In the genomic region with DNA sequence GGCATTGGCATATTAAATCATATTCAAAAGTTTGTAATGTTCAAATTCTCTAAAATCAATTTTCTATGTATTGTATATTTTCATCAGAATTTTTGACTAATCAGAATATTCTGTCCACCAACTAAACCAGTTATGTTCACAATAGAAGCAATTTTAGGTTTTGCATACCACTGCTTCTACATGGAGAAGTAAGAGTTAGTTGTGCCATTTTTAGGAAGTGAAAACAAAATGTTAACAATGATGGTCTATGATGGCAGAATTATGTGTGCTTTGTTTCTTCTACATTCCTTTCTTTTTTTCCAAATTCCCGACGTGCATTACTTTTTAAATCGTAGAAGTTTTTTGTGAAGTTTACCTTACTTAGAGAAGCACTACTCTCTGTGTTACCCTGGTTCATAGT, we compare ENCODE assay signal across 31 cellular contexts. TPM values are rescaled to one million over a fixed set of nuclear protein-coding genes. Genes with fewer than 3 reads are reported as not detected.
"Had no signal": no experiment of that assay in that cellular context is flagged by ENCODE, and none has a peak within 500 bp of the region (broad histone marks: within the 10 kb centered on the region; RNA-seq: fewer than 3 reads in every experiment).

No MANE protein-coding gene starts in this region.

- H3K36me3 Mint-ChIP-seq: activated naive CD4-positive, alpha-beta T cell treated with anti-CD3 and anti-CD28 coated beads, Interleukin-2, amount 50 U/mL, for 72 hours; naive B cell had no signal

- H3K4me3 ChIP-seq: esophagus muscularis mucosa, pancreas, prostate gland, skin epidermis, thoracic aorta, vagina had no signal

- ATAC-seq: activated naive CD4-positive, alpha-beta T cell treated with anti-CD3 and anti-CD28 coated beads, Interleukin-2, amount 50 U/mL, for 72 hours; activated T-cell treated with anti-CD3 and anti-CD28 coated beads, Interleukin-2, amount 50 U/mL, for 72 hours; foreskin keratinocyte; left ventricle myocardium superior; pancreas; sciatic nerve; stimulated activated naive CD8-positive, alpha-beta T cell treated with anti-CD3 and anti-CD28 coated beads, Interleukin-15, Interleukin-2, amounts not matched to agents 100 U/mL and 50 U/mL, for 24 hours had no signal

- H3K27ac ChIP-seq: esophagus muscularis mucosa, foreskin keratinocyte, pancreas, prostate gland, skin epidermis, thoracic aorta, vagina, VCaP had no signal

- H3K27me3 Mint-ChIP-seq: type B pancreatic cell had no signal

- H3K9me3 ChIP-seq: pancreas, prostate gland, thoracic aorta, vagina had no signal

- H3K9me3 Mint-ChIP-seq: activated naive CD4-positive, alpha-beta T cell treated with anti-CD3 and anti-CD28 coated beads, Interleukin-2, amount 50 U/mL, for 72 hours; activated T-cell treated with anti-CD3 and anti-CD28 coated beads, Interleukin-2, amount 50 U/mL, for 72 hours; central memory CD8-positive, alpha-beta T cell had no signal

- H3K36me3 ChIP-seq: pancreas, prostate gland, thoracic aorta had no signal

- H3K4me3 Mint-ChIP-seq: activated T-cell treated with anti-CD3 and anti-CD28 coated beads, Interleukin-2, amount 50 U/mL, for 72 hours; central memory CD8-positive, alpha-beta T cell; naive B cell; nephron progenitor cell; type B pancreatic cell had no signal

- H3K27ac Mint-ChIP-seq: activated naive CD4-positive, alpha-beta T cell treated with anti-CD3 and anti-CD28 coated beads, Interleukin-2, amount 50 U/mL, for 72 hours; activated T-cell treated with anti-CD3 and anti-CD28 coated beads, Interleukin-2, amount 50 U/mL, for 72 hours; nephron progenitor cell; type B pancreatic cell had no signal

- DNase-seq: activated CD4-positive, alpha-beta T cell treated with anti-CD3 and anti-CD28 coated beads for 4 hours; activated CD4-positive, alpha-beta T cell treated with anti-CD3 and anti-CD28 coated beads, Interleukin-2, amount 50 U/mL, for 4 hours; activated naive CD4-positive, alpha-beta T cell; activated T-cell treated with anti-CD3 and anti-CD28 coated beads for 4 hours; activated T-cell treated with anti-CD3 and anti-CD28 coated beads, Interleukin-2, amount 50 U/mL, for 72 hours; dermis blood vessel endothelial cell; effector CD4-positive, alpha-beta T cell; foreskin keratinocyte; islet precursor cell; left ventricle myocardium superior; naive B cell; nephron progenitor cell; pancreas; retina; stimulated activated CD4-positive, alpha-beta T cell treated with anti-CD3 and anti-CD28 coated beads, Interleukin-12 subunit alpha, Interleukin-12 subunit beta, amount 100 ng/mL, for 4 hours; stimulated activated CD4-positive, alpha-beta T cell treated with anti-CD3 and anti-CD28 coated beads, Interleukin-4, amount 100 ng/mL, for 1 hour; stimulated activated naive CD8-positive, alpha-beta T cell treated with anti-CD3 and anti-CD28 coated beads, Interleukin-15, Interleukin-2, amounts not matched to agents 100 U/mL and 50 U/mL, for 24 hours had no signal

- H3K4me1 ChIP-seq: esophagus muscularis mucosa, pancreas, prostate gland, vagina had no signal

- H3K27me3 ChIP-seq: esophagus muscularis mucosa, foreskin keratinocyte, pancreas, vagina had no signal

- H3K4me1 Mint-ChIP-seq: central memory CD8-positive, alpha-beta T cell had no signal

RNA-seq across cellular contexts. Expression of gene ABHD12B, which starts 29.5 kb away (rescaled TPM):
- total RNA-seq: activated naive CD4-positive, alpha-beta T cell treated with anti-CD3 and anti-CD28 coated beads, Interleukin-2, amount 50 U/mL, for 72 hours; activated T-cell treated with anti-CD3 and anti-CD28 coated beads, Interleukin-2, amount 50 U/mL, for 72 hours; bronchial epithelial cell; dermis blood vessel endothelial cell; esophagus muscularis mucosa; foreskin keratinocyte; glomerular endothelial cell; left ventricle myocardium superior; lung microvascular endothelial cell; prostate gland; sciatic nerve; subcutaneous adipose tissue; thoracic aorta; vagina had no signal
- polyA plus RNA-seq: foreskin keratinocyte, pancreas had no signal
